In the genomic region with DNA sequence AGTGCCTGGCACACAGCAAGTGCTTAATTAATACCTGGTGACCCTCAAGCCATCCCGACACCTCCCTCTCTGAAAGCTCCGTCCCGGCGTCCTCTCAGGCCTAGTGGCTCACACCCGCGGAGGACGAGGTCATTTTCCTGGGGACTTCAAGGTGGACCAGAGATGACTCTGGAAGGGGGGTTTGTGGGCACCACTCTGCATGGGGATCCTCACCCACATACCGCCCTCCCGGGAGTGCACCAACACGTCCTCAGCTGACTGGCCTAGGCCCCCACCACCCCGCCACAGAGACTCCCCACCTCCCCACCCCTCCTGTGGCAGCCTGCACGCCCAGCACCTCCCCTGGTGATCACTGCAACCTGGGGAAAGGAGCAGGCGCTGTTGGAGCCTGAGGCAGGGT, we compare ENCODE assay signal across 24 cellular contexts. TPM values are rescaled to one million over a fixed set of nuclear protein-coding genes. Genes with fewer than 3 reads are reported as not detected.
DNase-seq lines count a peak whose midpoint lies in the region; ATAC-seq and TF ChIP-seq lines count a peak whose summit lies in the region.
"Had no signal": no experiment of that assay in that cellular context is flagged by ENCODE, and none has a peak within 500 bp of the region (broad histone marks: within the 10 kb centered on the region; RNA-seq: fewer than 3 reads in every experiment).

No MANE protein-coding gene starts in this region.

- DNase-seq in substantia nigra (lab: John Stamatoyannopoulos, UW) (no peak), omental fat pad (ENCODE audit: low spot score) (no peak)
- DNase-seq: COR-L47, GOT3, IMR-90, KG1, MG63, NCI-H1105 treated with DMSO at 0.1 percent for 48 hours, NCI-H1694, NCI-H2081, NCI-H2171, NCI-H226, NCI-H510A, NCI-H69, Peyer's patch, SHP77 treated with DMSO at 0.1 percent for 48 hours had no signal

- ATAC-seq in GM21825 (IDR thresholded peaks at IDR 0.05; ENCODE audit: unreplicated experiment) (no peak), omental fat pad (ENCODE audit: low FRiP score) (no peak), GM18520 (IDR thresholded peaks at IDR 0.05; ENCODE audit: unreplicated experiment) (no peak)
- ATAC-seq: GM12878 had no signal

- H3K4me1 ChIP-seq in BLaER1 = peaks cover 61% of the 10 kb centered on the region
- H3K4me1 ChIP-seq: HAP-1 had no signal

- H4K20me1 ChIP-seq in BLaER1 = peaks cover 62% of the 10 kb centered on the region

- H3K4me2 ChIP-seq in BLaER1 = peak overlapping the region; percentile 37

- H3K27ac ChIP-seq in BLaER1 (no peak overlapping the region), angular gyrus (ENCODE audit: low read depth, low read length) (peak overlapping the region; percentile 60), layer of hippocampus (ENCODE audit: low read depth, low read length) (peak overlapping the region; percentile 82), substantia nigra (ENCODE audit: low read depth, low read length, poor library complexity, severe bottlenecking) (peak overlapping the region; percentile 84)
- H3K27ac ChIP-seq: BLaER1 treated with 17β-estradiol and CSF1 and Interleukin-3, amounts not matched to agents 10 nM and 100 nM; Peyer's patch had no signal

- TF ChIP-seq CTCF in omental fat pad (IDR thresholded peaks at IDR 0.05) = no peak

- no peak overlapping the region for H3K4me3 ChIP-seq in BLaER1
- H3K4me3 ChIP-seq: GM12878, HAP-1, MG63 had no signal

- H3K36me3 ChIP-seq in BLaER1 = no peaks in the 10 kb centered on the region
- H3K36me3 ChIP-seq: BLaER1 treated with 17β-estradiol and CSF1 and Interleukin-3, amounts not matched to agents 10 nM and 100 nM; MG63; Peyer's patch had no signal

- H3K9ac ChIP-seq in BLaER1 = no peak overlapping the region
- H3K9ac ChIP-seq: BLaER1 treated with 17β-estradiol and CSF1 and Interleukin-3, amounts not matched to agents 10 nM and 100 nM had no signal

- no peaks in the 10 kb centered on the region for H3K9me3 ChIP-seq in BLaER1
- H3K9me3 ChIP-seq: BLaER1 treated with 17β-estradiol and CSF1 and Interleukin-3, amounts not matched to agents 10 nM and 100 nM; HAP-1; MG63; Peyer's patch had no signal

- H3K27me3 ChIP-seq in BLaER1 (peaks cover 97% of the 10 kb centered on the region), layer of hippocampus (ENCODE audit: control insufficient read depth, insufficient read depth, low read length) (peaks cover 3% of the 10 kb centered on the region)

RNA-seq across cellular contexts. Expression of a gene that starts 2.5 kb away (rescaled TPM):
- 1 to 10 TPM in 3 of 4 donors, under 1 TPM in 1; 0.19 to 2.9 (median 1.2) TPM for total RNA-seq in omental fat pad
- total RNA-seq: GM12878 had no signal

RNA-seq across cellular contexts. Expression of a gene that starts 8.3 kb away (rescaled TPM):
- total RNA-seq in omental fat pad = 10 to 100 TPM; 14.9 to 33.7 (median 27.1) TPM
